In genomic region chr1:119653839-119654170, GRCh38 we compare ENCODE assay signal across 22 cellular contexts. TPM values are rescaled to one million over a fixed set of nuclear protein-coding genes. Genes with fewer than 3 reads are reported as not detected.
DNase-seq lines count a peak whose midpoint lies in the region; ATAC-seq and TF ChIP-seq lines count a peak whose summit lies in the region.
"Had no signal": no experiment of that assay in that cellular context is flagged by ENCODE, and none has a peak within 500 bp of the region (broad histone marks: within the 10 kb centered on the region; RNA-seq: fewer than 3 reads in every experiment).

No MANE protein-coding gene starts in this region.

- no peaks in the 10 kb centered on the region for H3K36me3 Mint-ChIP-seq in activated naive CD4-positive, alpha-beta T cell treated with anti-CD3 and anti-CD28 coated beads, Interleukin-2, amount 50 U/mL, for 72 hours
- H3K36me3 Mint-ChIP-seq: stimulated activated memory B cell treated with anti-CD40 and anti-IgM and Interleukin-4, amounts not matched to agents 10 μg/mL and 1 μg/mL and 100 μg/mL, for 72 hours had no signal

- H3K9me3 ChIP-seq in osteoblast (ENCODE audit: low read depth, low read length) = no peaks in the 10 kb centered on the region
- H3K9me3 ChIP-seq: tibial nerve had no signal

- H3K27ac ChIP-seq in ACC112 (ENCODE audit: low read depth, low read length) (no peak overlapping the region), osteoblast (ENCODE audit: low read depth, low read length) (no peak overlapping the region)
- H3K27ac ChIP-seq: VCaP had no signal

- no peak for ATAC-seq in activated naive CD4-positive, alpha-beta T cell treated with anti-CD3 and anti-CD28 coated beads, Interleukin-2, amount 50 U/mL, for 72 hours
- ATAC-seq in GM21723 (IDR thresholded peaks at IDR 0.05; ENCODE audit: unreplicated experiment) = no peak
- ATAC-seq: K562; PC-3; stimulated activated memory B cell treated with anti-CD40 and anti-IgM and Interleukin-4, amounts not matched to agents 10 μg/mL and 1 μg/mL and 100 μg/mL, for 72 hours had no signal

- H3K36me3 ChIP-seq in ACC112 (ENCODE audit: insufficient read depth, low read length) (no peaks in the 10 kb centered on the region), osteoblast (ENCODE audit: insufficient read depth, low read length) (no peaks in the 10 kb centered on the region)
- H3K36me3 ChIP-seq: tibial nerve had no signal

- H3K4me2 ChIP-seq in osteoblast (ENCODE audit: insufficient read depth, low read length) = peak overlapping the region; percentile 26

- TF ChIP-seq POLR2A in erythroblast (IDR thresholded peaks at IDR 0.05; ENCODE audit: low read length) = no peak

- H3K4me3 ChIP-seq in ACC112 (ENCODE audit: low read depth, low read length) = no peak overlapping the region
- H3K4me3 ChIP-seq in fibroblast of pulmonary artery (replicated peaks; ENCODE audit: low read depth, low read length) = no peak overlapping the region
- no peak overlapping the region for H3K4me3 ChIP-seq in osteoblast (ENCODE audit: insufficient read depth, low read length)
- H3K4me3 ChIP-seq: K562, tibial nerve had no signal

- H3K27me3 ChIP-seq in ACC112 (ENCODE audit: insufficient read depth, low read length) (no peaks in the 10 kb centered on the region), osteoblast (ENCODE audit: insufficient read depth, low read length) (peaks cover 3% of the 10 kb centered on the region)
- H3K27me3 ChIP-seq: tibial nerve had no signal

- no peak overlapping the region for H3K27ac Mint-ChIP-seq in activated naive CD4-positive, alpha-beta T cell treated with anti-CD3 and anti-CD28 coated beads, Interleukin-2, amount 50 U/mL, for 72 hours
- H3K27ac Mint-ChIP-seq: CD4-positive, alpha-beta T cell; endodermal cell; stimulated activated memory B cell treated with anti-CD40 and anti-IgM and Interleukin-4, amounts not matched to agents 10 μg/mL and 1 μg/mL and 100 μg/mL, for 72 hours; T-helper 1 cell treated with Interleukin-12 subunit alpha and Interleukin-12 subunit beta and Interleukin-4 antibody, amounts not matched to agents 30 μg/mL and 1 μg/mL, for 36 hours had no signal

- no peaks in the 10 kb centered on the region for H3K9me3 Mint-ChIP-seq in activated naive CD4-positive, alpha-beta T cell treated with anti-CD3 and anti-CD28 coated beads, Interleukin-2, amount 50 U/mL, for 72 hours
- H3K9me3 Mint-ChIP-seq: CD4-positive, alpha-beta T cell; endodermal cell; stimulated activated memory B cell treated with anti-CD40 and anti-IgM and Interleukin-4, amounts not matched to agents 10 μg/mL and 1 μg/mL and 100 μg/mL, for 72 hours; T-helper 1 cell treated with Interleukin-12 subunit alpha and Interleukin-12 subunit beta and Interleukin-4 antibody, amounts not matched to agents 30 μg/mL and 1 μg/mL, for 36 hours had no signal

- DNase-seq in HCEC 1CT (peak; percentile 26), fibroblast of pulmonary artery (ENCODE audit: low read depth) (peak; percentile 63), osteoblast (ENCODE audit: insufficient read length, low spot score, missing footprints) (no peak), erythroblast (lab: John Stamatoyannopoulos, UW) (no peak), ecto neural progenitor cell (ENCODE audit: low spot score) (no peak)
- no peak for DNase-seq in activated naive CD4-positive, alpha-beta T cell treated with anti-CD3 and anti-CD28 coated beads, Interleukin-2, amount 50 U/mL, for 72 hours (ENCODE audit: low spot score in 2 of 2)
- DNase-seq: activated CD4-positive, alpha-beta T cell treated with anti-CD3 and anti-CD28 coated beads, Interleukin-2, amount 50 U/mL, for 4 hours; activated gamma-delta T cell treated with Interleukin-2 at 50 U/mL for 16 hours; activated T-cell treated with anti-CD3 and anti-CD28 coated beads for 4 hours; CD4-positive, alpha-beta T cell; cerebellar nuclear complex; endodermal cell; NCI-H2227 treated with DMSO at 0.1 percent for 48 hours; NCI-H82; PC-3 had no signal

- H3K79me2 ChIP-seq in ACC112 (ENCODE audit: control insufficient read depth, insufficient read depth, low read length, unreplicated experiment) = no peaks in the 10 kb centered on the region
- H3K79me2 ChIP-seq in osteoblast (ENCODE audit: insufficient read depth, low read length) = no peaks in the 10 kb centered on the region

- TF ChIP-seq CTCF in fibroblast of pulmonary artery (IDR thresholded peaks at IDR 0.05; ENCODE audit: low read length, missing control alignments) (no peak), osteoblast (IDR thresholded peaks at IDR 0.05; ENCODE audit: extremely low read depth, low read depth, low read length) (no peak)

- H2AFZ ChIP-seq in ACC112 (ENCODE audit: low read length, unreplicated experiment) = peak overlapping the region; percentile 34
- H2AFZ ChIP-seq in osteoblast (ENCODE audit: low read length) = no peak overlapping the region

- H3K4me1 ChIP-seq in ACC112 (ENCODE audit: control insufficient read depth, insufficient read depth, low read length, unreplicated experiment) (peaks cover 12% of the 10 kb centered on the region), osteoblast (ENCODE audit: insufficient read depth, low read length) (peaks cover 17% of the 10 kb centered on the region)

- no peaks in the 10 kb centered on the region for H4K20me1 ChIP-seq in osteoblast (ENCODE audit: insufficient read depth, low read length)

RNA-seq across cellular contexts. Expression of gene ZNF697, which starts 5.7 kb away (rescaled TPM):
- 6.5 and 8.8 TPM in 2 replicates for total RNA-seq in osteoblast
- total RNA-seq in activated naive CD4-positive, alpha-beta T cell treated with anti-CD3 and anti-CD28 coated beads, Interleukin-2, amount 50 U/mL, for 72 hours = under 1 TPM; 0.09 to 0.70 TPM

RNA-seq across cellular contexts. Expression of gene PHGDH, which starts 57.9 kb away (rescaled TPM):
- 184 and 189 TPM in 2 replicates for total RNA-seq in osteoblast
- total RNA-seq in activated naive CD4-positive, alpha-beta T cell treated with anti-CD3 and anti-CD28 coated beads, Interleukin-2, amount 50 U/mL, for 72 hours = 100 to 1,000 TPM in 1 of 2 donors, 10 to 100 TPM in 1; 73.2 to 241 TPM

Comparison
In these comparisons a context has a peak if more than half of its experiments do, and no peak if none do; other contexts are left out.
1. DNase-seq: peak in HCEC 1CT (single experiment) and fibroblast of pulmonary artery (single experiment); none in osteoblast (single experiment), erythroblast (0 of 2), ecto neural progenitor cell (single experiment) and activated naive CD4-positive, alpha-beta T cell treated with anti-CD3 and anti-CD28 coated beads, Interleukin-2, amount 50 U/mL, for 72 hours (0 of 2).